Comparison of ENCODE assay signal across 24 cellular contexts in genomic region chr14:68424443-68425172, GRCh38.
"Had no signal": no experiment of that assay in that cellular context is flagged by ENCODE, and none has a peak within 500 bp of the region (broad histone marks: within the 10 kb centered on the region; RNA-seq: fewer than 3 reads in every experiment).

No MANE protein-coding gene starts in this region.

- H3K27ac Mint-ChIP-seq: activated CD4-positive, alpha-beta T cell treated with anti-CD3 and anti-CD28 coated beads for 36 hours; activated T-cell treated with anti-CD3 and anti-CD28 coated beads, Interleukin-2, amount 50 U/mL, for 24 hours; activated T-helper 17 cell treated with anti-CD3 and anti-CD28 coated beads, Interleukin-2, amount 50 U/mL, for 72 hours; endodermal cell had no signal

- H3K36me3 ChIP-seq: esophagus squamous epithelium, gastrocnemius medialis, transverse colon, vagina had no signal

- H3K36me3 Mint-ChIP-seq: stimulated activated effector memory CD8-positive, alpha-beta T cell treated with anti-CD3 and anti-CD28 coated beads, Interleukin-12 subunit alpha, Interleukin-12 subunit beta, amount 100 ng/mL, for 72 hours had no signal

- ATAC-seq: activated CD4-positive, alpha-beta T cell treated with anti-CD3 and anti-CD28 coated beads for 36 hours; activated T-helper 17 cell treated with anti-CD3 and anti-CD28 coated beads, Interleukin-2, amount 50 U/mL, for 72 hours; gastrocnemius medialis; left ventricle myocardium superior; sciatic nerve; stimulated activated effector memory CD8-positive, alpha-beta T cell treated with anti-CD3 and anti-CD28 coated beads, Interleukin-12 subunit alpha, Interleukin-12 subunit beta, amount 100 ng/mL, for 72 hours had no signal

- H3K27me3 Mint-ChIP-seq: activated CD4-positive, alpha-beta T cell treated with anti-CD3 and anti-CD28 coated beads for 36 hours; activated T-cell treated with anti-CD3 and anti-CD28 coated beads, Interleukin-2, amount 50 U/mL, for 24 hours; activated T-helper 17 cell treated with anti-CD3 and anti-CD28 coated beads, Interleukin-2, amount 50 U/mL, for 72 hours had no signal

- DNase-seq: activated CD4-positive, alpha-beta T cell treated with anti-CD3 and anti-CD28 coated beads for 36 hours; activated CD4-positive, alpha-beta T cell treated with anti-CD3 and anti-CD28 coated beads, Interleukin-2, amount 50 U/mL, for 4 hours; activated CD8-positive, alpha-beta memory T cell treated with anti-CD3 and anti-CD28 coated beads for 24 hours; activated CD8-positive, alpha-beta memory T cell treated with anti-CD3 and anti-CD28 coated beads, Interleukin-2, amount 50 U/mL, for 4 hours; activated T-cell treated with anti-CD3 and anti-CD28 coated beads, Interleukin-2, amount 50 U/mL, for 24 hours; amygdala; cerebellar nuclear complex; endodermal cell; esophagus squamous epithelium; gastrocnemius medialis; hippocampal formation; left ventricle myocardium superior; mammary epithelial cell; midbrain; occipital lobe; small intestine; stimulated activated CD4-positive, alpha-beta T cell treated with anti-CD3 and anti-CD28 coated beads, Interleukin-2, amount 100 ng/mL, for 24 hours; T-helper 9 cell; transverse colon had no signal

- H3K9me3 ChIP-seq: esophagus squamous epithelium, gastrocnemius medialis, transverse colon, vagina had no signal

- H3K9me3 Mint-ChIP-seq: activated T-cell treated with anti-CD3 and anti-CD28 coated beads, Interleukin-2, amount 50 U/mL, for 24 hours; activated T-helper 17 cell treated with anti-CD3 and anti-CD28 coated beads, Interleukin-2, amount 50 U/mL, for 72 hours; stimulated activated effector memory CD8-positive, alpha-beta T cell treated with anti-CD3 and anti-CD28 coated beads, Interleukin-12 subunit alpha, Interleukin-12 subunit beta, amount 100 ng/mL, for 72 hours had no signal

- H3K4me1 ChIP-seq: esophagus squamous epithelium, gastrocnemius medialis, vagina had no signal

- H3K4me3 Mint-ChIP-seq: activated CD4-positive, alpha-beta T cell treated with anti-CD3 and anti-CD28 coated beads for 36 hours; activated T-cell treated with anti-CD3 and anti-CD28 coated beads, Interleukin-2, amount 50 U/mL, for 24 hours; activated T-helper 17 cell treated with anti-CD3 and anti-CD28 coated beads, Interleukin-2, amount 50 U/mL, for 72 hours; endodermal cell; stimulated activated effector memory CD8-positive, alpha-beta T cell treated with anti-CD3 and anti-CD28 coated beads, Interleukin-12 subunit alpha, Interleukin-12 subunit beta, amount 100 ng/mL, for 72 hours had no signal

- H3K4me3 ChIP-seq: coronary artery, esophagus squamous epithelium, gastrocnemius medialis, transverse colon, vagina had no signal
